In genomic region chr6:43644940-43645612, GRCh38 we compare ENCODE assay signal across 8 cellular contexts. TPM values are rescaled to one million over a fixed set of nuclear protein-coding genes. Genes with fewer than 3 reads are reported as not detected.
DNase-seq lines count a peak whose midpoint lies in the region; ATAC-seq and TF ChIP-seq lines count a peak whose summit lies in the region.

TSS of gene RSPH9 (plus strand) at chr6:43645036. CDS start at chr6:43645099, 63 bp downstream.

- no peaks in the 10 kb centered on the region for H3K27me3 ChIP-seq in AG04450 (ENCODE audit: control insufficient read depth, insufficient read depth, low read length)

- H3K4me3 ChIP-seq in AG04450 (ENCODE audit: low read depth, low read length) = peak within 1 kb of the TSS; percentile 61
- peak within 1 kb of the TSS; percentile 45 for H3K4me3 ChIP-seq in astrocyte of the cerebellum (ENCODE audit: low read depth, low read length)
- peak within 1 kb of the TSS; percentile 58 for H3K4me3 ChIP-seq in iPS-11a (ENCODE audit: low read depth, low read length)

- DNase-seq in AG04450 (ENCODE audit: low read depth, low spot score) (no peak), astrocyte of the cerebellum (ENCODE audit: low read depth) (no peak), globus pallidus (ENCODE audit: low spot score) (no peak)
- DNase-seq in stimulated activated CD4-positive, alpha-beta T cell treated with anti-CD3 and anti-CD28 coated beads, Interleukin-12 subunit alpha, Interleukin-12 subunit beta, amount 100 ng/mL, for 4 hours = peak; percentile 61

- POLR2A ChIA-PET in AG04450 (lab: Yijun Ruan, JAX) = interaction anchor here (1.6 kb wide), 2 partner anchors 9 to 15 kb away, joined by 8 to 14 read pairs; partner anchors contain the start of genes GTPBP2 and MAD2L1BP

- CTCF ChIA-PET in AG04450 (lab: Charles Lee) = interaction anchor here (0.5 to 1.6 kb wide), 5 partner anchors 20 to 434 kb away, joined by 3 to 5 read pairs (median 4); no protein-coding TSS in a partner anchor

- ATAC-seq in GM21723 (IDR thresholded peaks at IDR 0.05; ENCODE audit: unreplicated experiment) = peak; percentile 77
- ATAC-seq in SK-N-SH treated with all-trans-retinoic acid at 6 μM for 48 hours = peak; percentile 85
- ATAC-seq in HG03045 (IDR thresholded peaks at IDR 0.05; ENCODE audit: unreplicated experiment) = no peak

- no peaks in the 10 kb centered on the region for H3K9me3 ChIP-seq in AG04450 (ENCODE audit: control insufficient read depth, insufficient read depth, low read length)

- TF ChIP-seq CTCF in AG04450 (IDR thresholded peaks at IDR 0.05; ENCODE audit: low read depth, low read length) = no peak
- TF ChIP-seq CTCF in astrocyte of the cerebellum (IDR thresholded peaks at IDR 0.05; ENCODE audit: low read depth, low read length, missing control alignments) = no peak

- in situ Hi-C loops in astrocyte of the cerebellum (cut with HindIII; ENCODE audit: low sequenced_read_pairs) = no loop called here

- peak within 1 kb of the TSS; percentile 21 for H3K27ac ChIP-seq in AG04450 (ENCODE audit: low read depth, low read length)

TF ChIP-seq in SK-N-SH treated with all-trans-retinoic acid at 6 μM for 48 hours, 23 proteins besides CTCF, POLR2A, EP300 and RAD21:
- TF ChIP-seq SNAI2 (CRISPR knock-in tag; IDR thresholded peaks at IDR 0.05) (no peak), POU6F1 (CRISPR knock-in tag; IDR thresholded peaks at IDR 0.05; ENCODE audit: borderline replicate concordance, low read depth) (no peak), BACH2 (CRISPR knock-in tag; IDR thresholded peaks at IDR 0.05; ENCODE audit: borderline replicate concordance) (no peak), ESRRG (CRISPR knock-in tag; IDR thresholded peaks at IDR 0.05) (no peak), CSRNP3 (CRISPR knock-in tag; IDR thresholded peaks at IDR 0.05) (no peak), ARNTL (CRISPR knock-in tag; IDR thresholded peaks at IDR 0.05; ENCODE audit: borderline replicate concordance, low read depth) (no peak), ZC3H10 (CRISPR knock-in tag; IDR thresholded peaks at IDR 0.05) (no peak), CREB5 (CRISPR knock-in tag; IDR thresholded peaks at IDR 0.05; ENCODE audit: low read depth) (no peak), OSR1 (CRISPR knock-in tag; IDR thresholded peaks at IDR 0.05) (no peak), ZFP30 (CRISPR knock-in tag; IDR thresholded peaks at IDR 0.05) (no peak), CSDC2 (CRISPR knock-in tag; IDR thresholded peaks at IDR 0.05) (no peak), ZFP3 (CRISPR knock-in tag; IDR thresholded peaks at IDR 0.05) (no peak), RARB (CRISPR knock-in tag; IDR thresholded peaks at IDR 0.05) (no peak), ZNF70 (CRISPR knock-in tag; IDR thresholded peaks at IDR 0.05) (no peak), TOX (CRISPR knock-in tag; IDR thresholded peaks at IDR 0.05; ENCODE audit: borderline replicate concordance) (no peak), GLIS3 (CRISPR knock-in tag; IDR thresholded peaks at IDR 0.05) (no peak), ZNF8 (CRISPR knock-in tag; IDR thresholded peaks at IDR 0.05) (no peak)

RNA-seq across cellular contexts. Expression of gene RSPH9, which starts in this region (rescaled TPM):
- 0.37 and 0.51 TPM in 2 replicates for polyA plus RNA-seq in AG04450 (2011; rRNA removed)
- polyA minus RNA-seq in AG04450 (2011; rRNA and poly(A)+ RNA removed) = 0.14 and 0.17 TPM in 2 replicates
